In the genomic region with DNA sequence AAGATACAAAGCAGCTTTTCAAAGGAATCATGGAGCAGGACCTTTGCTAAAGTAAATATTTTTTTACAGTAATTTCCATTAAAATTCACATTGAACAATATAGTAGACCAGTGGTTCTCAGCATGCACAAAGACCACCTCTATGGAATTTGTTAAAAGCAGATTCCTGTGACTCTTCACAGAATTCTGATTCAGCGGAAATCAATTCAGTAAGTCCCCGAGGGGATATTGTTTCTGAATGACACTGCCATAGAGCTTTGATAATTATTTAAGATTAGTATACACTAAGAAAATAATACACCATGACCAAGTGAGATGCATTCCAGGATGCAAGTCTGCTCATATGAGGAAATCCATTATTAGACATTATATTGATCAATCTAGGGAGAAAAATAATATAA, we compare ENCODE assay signal across 21 cellular contexts.
"Had no signal": no experiment of that assay in that cellular context is flagged by ENCODE, and none has a peak within 500 bp of the region (broad histone marks: within the 10 kb centered on the region; RNA-seq: fewer than 3 reads in every experiment).

No MANE protein-coding gene starts in this region.

- H3K9me3 ChIP-seq: gastrocnemius medialis, prostate gland, right atrium auricular region, sigmoid colon, thoracic aorta, upper lobe of left lung had no signal

- H3K4me3 Mint-ChIP-seq: memory B cell; natural killer cell; neural crest cell; stimulated activated memory B cell treated with anti-CD40 and anti-IgM and Interleukin-4, amounts not matched to agents 10 μg/mL and 1 μg/mL and 100 μg/mL, for 72 hours had no signal

- H3K4me1 ChIP-seq: gastrocnemius medialis, prostate gland, sigmoid colon, tibial nerve, upper lobe of left lung had no signal

- ATAC-seq: gastrocnemius medialis; left lobe of liver; natural killer cell; stimulated activated memory B cell treated with anti-CD40 and anti-IgM and Interleukin-4, amounts not matched to agents 10 μg/mL and 1 μg/mL and 100 μg/mL, for 72 hours; stimulated activated naive CD8-positive, alpha-beta T cell treated with anti-CD3 and anti-CD28 coated beads, Interleukin-15, Interleukin-2, amounts not matched to agents 100 U/mL and 50 U/mL, for 24 hours had no signal

- FAIRE-seq: urothelium cell line had no signal

- H3K27ac Mint-ChIP-seq: memory B cell; natural killer cell; stimulated activated memory B cell treated with anti-CD40 and anti-IgM and Interleukin-4, amounts not matched to agents 10 μg/mL and 1 μg/mL and 100 μg/mL, for 72 hours had no signal

- H3K36me3 ChIP-seq: gastrocnemius medialis, prostate gland had no signal

- DNase-seq: cortex of kidney; effector CD4-positive, alpha-beta T cell; gastrocnemius medialis; head of caudate nucleus; kidney; natural killer cell; nucleus accumbens; sigmoid colon; stimulated activated CD4-positive, alpha-beta T cell treated with anti-CD3 and anti-CD28 coated beads, Interleukin-4, amount 100 ng/mL, for 4 hours; stimulated activated naive CD8-positive, alpha-beta T cell treated with anti-CD3 and anti-CD28 coated beads, Interleukin-15, Interleukin-2, amounts not matched to agents 100 U/mL and 50 U/mL, for 24 hours; upper lobe of left lung had no signal

- H3K4me3 ChIP-seq: gastrocnemius medialis, lung, prostate gland, right atrium auricular region, sigmoid colon, thoracic aorta, tibial nerve, upper lobe of left lung had no signal

- H3K4me1 Mint-ChIP-seq: memory B cell; stimulated activated memory B cell treated with anti-CD40 and anti-IgM and Interleukin-4, amounts not matched to agents 10 μg/mL and 1 μg/mL and 100 μg/mL, for 72 hours had no signal

- H3K36me3 Mint-ChIP-seq: memory B cell; stimulated activated memory B cell treated with anti-CD40 and anti-IgM and Interleukin-4, amounts not matched to agents 10 μg/mL and 1 μg/mL and 100 μg/mL, for 72 hours had no signal

- H3K27me3 ChIP-seq: gastrocnemius medialis, right atrium auricular region, sigmoid colon, tibial nerve, upper lobe of left lung had no signal

- H3K27ac ChIP-seq: gastrocnemius medialis, prostate gland, right atrium auricular region, sigmoid colon, thoracic aorta, tibial nerve, upper lobe of left lung had no signal
